Comparison of ENCODE assay signal across 8 cellular contexts in the genomic region with DNA sequence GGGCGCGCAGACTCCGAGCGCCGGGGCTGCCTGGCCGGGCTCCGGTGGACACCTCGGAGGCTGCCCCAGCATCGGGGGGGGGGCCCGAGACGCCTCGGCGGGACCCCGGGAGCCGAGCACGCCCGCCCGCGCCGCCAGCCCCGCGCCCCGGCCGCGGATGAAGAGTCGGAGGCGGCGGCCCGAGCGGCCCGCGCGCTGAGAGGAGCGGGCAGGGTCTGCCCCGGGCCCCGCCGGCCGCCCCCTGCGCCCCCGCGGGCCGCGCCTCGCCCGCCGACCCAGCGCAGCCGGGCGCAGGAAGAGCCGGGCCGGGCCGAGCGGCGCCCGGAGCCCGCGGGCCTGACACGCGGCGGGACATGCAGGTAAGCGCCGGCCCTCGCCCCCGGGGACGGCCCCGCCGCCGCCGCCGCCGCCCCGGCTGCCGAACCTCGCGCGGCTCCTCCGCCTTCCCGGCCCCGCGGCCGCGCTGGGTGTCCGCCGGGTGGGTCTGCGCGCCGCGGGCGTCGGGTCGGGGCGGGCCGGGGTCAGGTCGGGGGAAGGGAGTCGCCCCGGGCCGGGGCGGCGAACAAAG.
DNase-seq lines count a peak whose midpoint lies in the region; ATAC-seq, FAIRE-seq and TF ChIP-seq lines count a peak whose summit lies in the region.

No MANE protein-coding gene starts in this region.

- DNase-seq in Calu3 = no peak
- peak; percentile 61 for DNase-seq in NCI-H69 (lab: John Stamatoyannopoulos, UW)
- DNase-seq in fibroblast of the aortic adventitia (ENCODE audit: low read depth) = no peak
- peak in 1 of 6 donors; percentile 63 for DNase-seq in pancreas
- no peak for DNase-seq in NCI-H2227 (lab: John Stamatoyannopoulos, UW; ENCODE audit: unreplicated experiment)
- DNase-seq in H54 (ENCODE audit: insufficient read length, low spot score) = no peak
- DNase-seq in activated T-helper 2 cell treated with anti-CD3 and anti-CD28 coated beads, Interferon-gamma antibody, Interleukin-2, Interleukin-4, amounts not matched to agents 10 μg/mL and 5 μg/mL and 100 μg/mL, durations not matched to agents 14 hours and 24 hours and 36 hours (ENCODE audit: low spot score) = no peak

- intact Hi-C loops in Calu3 (cut with micrococcal nuclease; ENCODE audit: unreplicated experiment) = no loop called here
- intact Hi-C loops in pancreas (cut with DNase I) = no loop called here
- intact Hi-C loops in activated T-helper 2 cell treated with anti-CD3 and anti-CD28 coated beads, Interferon-gamma antibody, Interleukin-2, Interleukin-4, amounts not matched to agents 10 μg/mL and 5 μg/mL and 100 μg/mL, durations not matched to agents 14 hours and 24 hours and 36 hours (cut with micrococcal nuclease) = loop anchor here (5.0 kb wide), 2 partner anchors 62 to 413 kb away; a partner anchor contains a TSS

- TF ChIP-seq CTCF in Calu3 (IDR thresholded peaks at IDR 0.05; ENCODE audit: unreplicated experiment) (no peak), fibroblast of the aortic adventitia (IDR thresholded peaks at IDR 0.05; ENCODE audit: insufficient read depth, low read length) (no peak), pancreas (IDR thresholded peaks at IDR 0.05) (no peak)

- no peak for TF ChIP-seq POLR2A in H54 (IDR thresholded peaks at IDR 0.05; ENCODE audit: low read depth, low read length)

- 1% methylated on average over 27 to 99 of the region's 99 CpGs for WGBS in pancreas, 2 donors

- no peaks in the 10 kb centered on the region for H3K36me3 Mint-ChIP-seq in Calu3 (ENCODE audit: insufficient read depth, unreplicated experiment)
- no peaks in the 10 kb centered on the region for H3K36me3 Mint-ChIP-seq in activated T-helper 2 cell treated with anti-CD3 and anti-CD28 coated beads, Interferon-gamma antibody, Interleukin-2, Interleukin-4, amounts not matched to agents 10 μg/mL and 5 μg/mL and 100 μg/mL, durations not matched to agents 14 hours and 24 hours and 36 hours (ENCODE audit: low read depth)

- FAIRE-seq in pancreas (lab: Jason Lieb, UNC) (no peak), H54 (lab: Jason Lieb, UNC) (no peak)

- no peaks in the 10 kb centered on the region for H3K9me3 ChIP-seq in pancreas

- H3K4me3 ChIP-seq in fibroblast of the aortic adventitia (ENCODE audit: low read depth, low read length) (peak overlapping the region; percentile 64), pancreas (peak overlapping the region; percentile 23 to 55 (median 37))

- ATAC-seq in pancreas (peak in 3 of 4 donors; percentile 25 to 49 (median 32)), HG02642 (IDR thresholded peaks at IDR 0.05; ENCODE audit: poor library complexity, unreplicated experiment) (no peak)

- no TSS peak for BruUV-seq in Calu3 (replicated peaks; lab: Mats Ljungman, UMichigan)

- no peak overlapping the region for H3K27ac ChIP-seq in pancreas

- peaks cover 0 to 3% (median 0%) of the 10 kb centered on the region in 4 donors for H3K27me3 ChIP-seq in pancreas

- H3K4me1 ChIP-seq in pancreas = peaks cover 0 to 3% (median 2%) of the 10 kb centered on the region in 3 donors

- peaks cover 12% of the 10 kb centered on the region for H3K4me1 Mint-ChIP-seq in Calu3 (ENCODE audit: low read depth, unreplicated experiment)
- peaks cover 28% of the 10 kb centered on the region for H3K4me1 Mint-ChIP-seq in activated T-helper 2 cell treated with anti-CD3 and anti-CD28 coated beads, Interferon-gamma antibody, Interleukin-2, Interleukin-4, amounts not matched to agents 10 μg/mL and 5 μg/mL and 100 μg/mL, durations not matched to agents 14 hours and 24 hours and 36 hours (ENCODE audit: low read depth)

- peak overlapping the region; percentile 59 for H3K4me3 Mint-ChIP-seq in Calu3 (ENCODE audit: low read depth, unreplicated experiment)
- no peak overlapping the region for H3K4me3 Mint-ChIP-seq in activated T-helper 2 cell treated with anti-CD3 and anti-CD28 coated beads, Interferon-gamma antibody, Interleukin-2, Interleukin-4, amounts not matched to agents 10 μg/mL and 5 μg/mL and 100 μg/mL, durations not matched to agents 14 hours and 24 hours and 36 hours (ENCODE audit: low read depth)

- no peaks in the 10 kb centered on the region for H3K36me3 ChIP-seq in pancreas

- no peak overlapping the region for H3K27ac Mint-ChIP-seq in Calu3 (ENCODE audit: unreplicated experiment)
- no peak overlapping the region for H3K27ac Mint-ChIP-seq in activated T-helper 2 cell treated with anti-CD3 and anti-CD28 coated beads, Interferon-gamma antibody, Interleukin-2, Interleukin-4, amounts not matched to agents 10 μg/mL and 5 μg/mL and 100 μg/mL, durations not matched to agents 14 hours and 24 hours and 36 hours

- peaks cover 84% of the 10 kb centered on the region for H3K27me3 Mint-ChIP-seq in Calu3 (ENCODE audit: unreplicated experiment)
- H3K27me3 Mint-ChIP-seq in activated T-helper 2 cell treated with anti-CD3 and anti-CD28 coated beads, Interferon-gamma antibody, Interleukin-2, Interleukin-4, amounts not matched to agents 10 μg/mL and 5 μg/mL and 100 μg/mL, durations not matched to agents 14 hours and 24 hours and 36 hours (ENCODE audit: low read depth) = peaks cover 60% of the 10 kb centered on the region

- CTCF ChIA-PET in Calu3 (lab: Charles Lee) = no interaction called here

- H3K9me3 Mint-ChIP-seq in Calu3 (ENCODE audit: low read depth, unreplicated experiment) = no peaks in the 10 kb centered on the region
- H3K9me3 Mint-ChIP-seq in activated T-helper 2 cell treated with anti-CD3 and anti-CD28 coated beads, Interferon-gamma antibody, Interleukin-2, Interleukin-4, amounts not matched to agents 10 μg/mL and 5 μg/mL and 100 μg/mL, durations not matched to agents 14 hours and 24 hours and 36 hours = no peaks in the 10 kb centered on the region
